ENCODE assay signal across 8 cellular contexts in genomic region chr14:103391048-103391447, GRCh38. TPM values are rescaled to one million over a fixed set of nuclear protein-coding genes. Genes with fewer than 3 reads are reported as not detected.
A peak's percentile ranks its signal among the peaks of the same experiment; 100 is the strongest.
DNase-seq lines count a peak whose midpoint lies in the region; ATAC-seq and TF ChIP-seq lines count a peak whose summit lies in the region.

No MANE protein-coding gene starts in this region.

- CTCF ChIA-PET in activated CD8-positive, alpha-beta memory T cell treated with anti-CD3 and anti-CD28 coated beads, Interleukin-2, amount 10 ng/mL, durations not matched to agents 7 days and 5 days (lab: Charles Lee), result interaction anchor here (0.8 to 5.3 kb wide), 28 partner anchors 9 to 286 kb away, joined by 3 to 68 read pairs (median 4); partner anchors contain the start of genes EIF5 and TRMT61A

- DNase-seq in activated CD8-positive, alpha-beta memory T cell treated with anti-CD3 and anti-CD28 coated beads, Interleukin-2, amount 10 ng/mL, durations not matched to agents 7 days and 5 days, result peak; percentile 71
- no peak for DNase-seq in activated CD8-positive, alpha-beta memory T cell treated with anti-CD3 and anti-CD28 coated beads for 24 hours
- DNase-seq in NCI-H2227 (lab: John Stamatoyannopoulos, UW; ENCODE audit: unreplicated experiment) (peak; percentile 56), activated T-cell treated with anti-CD3 and anti-CD28 coated beads for 1 hour (ENCODE audit: low read depth) (peak; percentile 33), fibroblast of the aortic adventitia (ENCODE audit: low read depth) (peak; percentile 85), progenitor cell of endocrine pancreas (ENCODE audit: low spot score, unreplicated experiment) (no peak), cortex of kidney (lab: John Stamatoyannopoulos, UW) (no peak), middle frontal gyrus (ENCODE audit: extremely low spot score, low spot score) (no peak)

- H3K9me3 Mint-ChIP-seq in activated CD8-positive, alpha-beta memory T cell treated with anti-CD3 and anti-CD28 coated beads, Interleukin-2, amount 10 ng/mL, durations not matched to agents 7 days and 5 days (ENCODE audit: low read depth), result no peaks in the 10 kb centered on the region
- H3K9me3 Mint-ChIP-seq in progenitor cell of endocrine pancreas (ENCODE audit: low read depth), result no peaks in the 10 kb centered on the region

- H3K4me3 ChIP-seq in fibroblast of the aortic adventitia (ENCODE audit: low read depth, low read length), result no peak overlapping the region

- TF ChIP-seq CTCF in fibroblast of the aortic adventitia (IDR thresholded peaks at IDR 0.05; ENCODE audit: insufficient read depth, low read length), result peak; percentile 63
- TF ChIP-seq CTCF in progenitor cell of endocrine pancreas (IDR thresholded peaks at IDR 0.05; ENCODE audit: unreplicated experiment), result peak; percentile 76

- peak; percentile 67 for ATAC-seq in activated CD8-positive, alpha-beta memory T cell treated with anti-CD3 and anti-CD28 coated beads, Interleukin-2, amount 10 ng/mL, durations not matched to agents 7 days and 5 days

- H3K4me1 Mint-ChIP-seq in activated CD8-positive, alpha-beta memory T cell treated with anti-CD3 and anti-CD28 coated beads, Interleukin-2, amount 10 ng/mL, durations not matched to agents 7 days and 5 days, result peaks cover 63% of the 10 kb centered on the region
- H3K4me1 Mint-ChIP-seq in progenitor cell of endocrine pancreas (ENCODE audit: low read depth), result peaks cover 42% of the 10 kb centered on the region

- H3K27me3 Mint-ChIP-seq in activated CD8-positive, alpha-beta memory T cell treated with anti-CD3 and anti-CD28 coated beads, Interleukin-2, amount 10 ng/mL, durations not matched to agents 7 days and 5 days, result no peaks in the 10 kb centered on the region
- no peaks in the 10 kb centered on the region for H3K27me3 Mint-ChIP-seq in progenitor cell of endocrine pancreas

- no peak overlapping the region for H3K27ac Mint-ChIP-seq in activated CD8-positive, alpha-beta memory T cell treated with anti-CD3 and anti-CD28 coated beads, Interleukin-2, amount 10 ng/mL, durations not matched to agents 7 days and 5 days
- H3K27ac Mint-ChIP-seq in progenitor cell of endocrine pancreas, result peak overlapping the region; percentile 84

- H3K36me3 Mint-ChIP-seq in activated CD8-positive, alpha-beta memory T cell treated with anti-CD3 and anti-CD28 coated beads, Interleukin-2, amount 10 ng/mL, durations not matched to agents 7 days and 5 days, result peaks cover 7% of the 10 kb centered on the region
- no peaks in the 10 kb centered on the region for H3K36me3 Mint-ChIP-seq in progenitor cell of endocrine pancreas (ENCODE audit: insufficient read depth)

- no peak overlapping the region for H3K4me3 Mint-ChIP-seq in activated CD8-positive, alpha-beta memory T cell treated with anti-CD3 and anti-CD28 coated beads, Interleukin-2, amount 10 ng/mL, durations not matched to agents 7 days and 5 days
- H3K4me3 Mint-ChIP-seq in progenitor cell of endocrine pancreas (ENCODE audit: low read depth), result no peak overlapping the region

RNA-seq across cellular contexts. Expression of gene MARK3, which starts 5.8 kb away (rescaled TPM):
- total RNA-seq in activated CD8-positive, alpha-beta memory T cell treated with anti-CD3 and anti-CD28 coated beads, Interleukin-2, amount 10 ng/mL, durations not matched to agents 7 days and 5 days, result 10 to 100 TPM; 79.9 to 88.5 TPM
- total RNA-seq in fibroblast of the aortic adventitia (ENCODE audit: low replicate concordance) (67.7 and 79.5 TPM in 2 replicates), progenitor cell of endocrine pancreas (125 and 138 TPM in 2 replicates)

RNA-seq across cellular contexts. Expression of gene EIF5, which starts 57.0 kb away (rescaled TPM):
- 100 to 1,000 TPM; 187 to 255 TPM for total RNA-seq in activated CD8-positive, alpha-beta memory T cell treated with anti-CD3 and anti-CD28 coated beads, Interleukin-2, amount 10 ng/mL, durations not matched to agents 7 days and 5 days
- 322 and 328 TPM in 2 replicates for total RNA-seq in fibroblast of the aortic adventitia (ENCODE audit: low replicate concordance)
- 362 and 384 TPM in 2 replicates for total RNA-seq in progenitor cell of endocrine pancreas

Comparison
In these comparisons a context has a peak if more than half of its experiments do, and no peak if none do; other contexts are left out.
1. DNase-seq: peak in activated CD8-positive, alpha-beta memory T cell treated with anti-CD3 and anti-CD28 coated beads, Interleukin-2, amount 10 ng/mL, durations not matched to agents 7 days and 5 days (single experiment), NCI-H2227 (single experiment), activated T-cell treated with anti-CD3 and anti-CD28 coated beads for 1 hour (single experiment) and fibroblast of the aortic adventitia (single experiment); none in activated CD8-positive, alpha-beta memory T cell treated with anti-CD3 and anti-CD28 coated beads for 24 hours (single experiment), progenitor cell of endocrine pancreas (single experiment), cortex of kidney (single experiment) and middle frontal gyrus (single experiment).